ENCODE assay signal across 1 cellular context in genomic region chr16:50547340-50547865, GRCh38.
A peak's percentile ranks its signal among the peaks of the same experiment; 100 is the strongest.
TF ChIP-seq lines count a peak whose summit lies in the region.

No MANE protein-coding gene starts in this region.

TF ChIP-seq in HepG2, 621 proteins besides CTCF, POLR2A, EP300 and RAD21 (continued from another document and continues in another):
- TF ChIP-seq PBX3 (CRISPR knock-in tag; IDR thresholded peaks at IDR 0.05; ENCODE audit: borderline replicate concordance) (no peak), AKAP8 (CRISPR knock-in tag; IDR thresholded peaks at IDR 0.05) (peak; percentile 70; the same call in 1 of the 2 replicates), ZNF850 (CRISPR knock-in tag; conservative IDR thresholded peaks at IDR 0.05) (no peak), ZFP1 (CRISPR knock-in tag; IDR thresholded peaks at IDR 0.05) (no peak; the same call in 1 of the 2 replicates), REXO4 (CRISPR knock-in tag; IDR thresholded peaks at IDR 0.05; ENCODE audit: borderline replicate concordance) (no peak), ZNF20 (CRISPR knock-in tag; IDR thresholded peaks at IDR 0.05) (no peak), SAP130 (CRISPR knock-in tag; IDR thresholded peaks at IDR 0.05; ENCODE audit: low read depth) (peak; percentile 78), EEA1 (CRISPR knock-in tag; IDR thresholded peaks at IDR 0.05; ENCODE audit: borderline replicate concordance) (no peak), CREB1 (IDR thresholded peaks at IDR 0.05) (no peak), CREB1 (CRISPR knock-in tag; IDR thresholded peaks at IDR 0.05) (no peak; the same call in 1 of the 2 replicates), ZNF510 (CRISPR knock-in tag; IDR thresholded peaks at IDR 0.05; ENCODE audit: low read depth) (no peak), PREB (CRISPR knock-in tag; IDR thresholded peaks at IDR 0.05) (no peak), ZNF646 (CRISPR knock-in tag; IDR thresholded peaks at IDR 0.05) (no peak), ZNF354B (CRISPR knock-in tag; IDR thresholded peaks at IDR 0.05) (0 out of 2 replicates have a peak, but pooled peaks have one; percentile 26), ZNF124 (CRISPR knock-in tag; IDR thresholded peaks at IDR 0.05) (no peak), SRSF4 (IDR thresholded peaks at IDR 0.05; ENCODE audit: low read depth, low read length, poor library complexity, severe bottlenecking) (peak; percentile 35), ZNF343 (CRISPR knock-in tag; IDR thresholded peaks at IDR 0.05) (no peak), ZNF598 (CRISPR knock-in tag; IDR thresholded peaks at IDR 0.05; ENCODE audit: borderline replicate concordance) (no peak), JUND (CRISPR knock-in tag; IDR thresholded peaks at IDR 0.05) (no peak), PHF21A (CRISPR knock-in tag; IDR thresholded peaks at IDR 0.05) (peak; percentile 92), ZNF431 (CRISPR knock-in tag; IDR thresholded peaks at IDR 0.05; ENCODE audit: borderline replicate concordance, low read depth) (no peak; the same call in 1 of the 2 replicates), SRY (CRISPR knock-in tag; IDR thresholded peaks at IDR 0.05) (no peak), SMARCC2 (IDR thresholded peaks at IDR 0.05) (no peak), ELF1 (CRISPR knock-in tag; IDR thresholded peaks at IDR 0.05) (peak; percentile 65; the same call in 1 of the 2 replicates), FOXJ3 (CRISPR knock-in tag; IDR thresholded peaks at IDR 0.05; ENCODE audit: borderline replicate concordance) (peak; percentile 76; the same call in 1 of the 2 replicates), NFKBIZ (CRISPR knock-in tag; IDR thresholded peaks at IDR 0.05) (peak; percentile 72; the same call in 1 of the 2 replicates), ETV6 (CRISPR knock-in tag; conservative IDR thresholded peaks at IDR 0.05) (no peak; the same call in none of the 2 replicates), SIX1 (CRISPR knock-in tag; IDR thresholded peaks at IDR 0.05; ENCODE audit: borderline replicate concordance) (peak; percentile 65; the same call in 1 of the 2 replicates), MED8 (CRISPR knock-in tag; IDR thresholded peaks at IDR 0.05; ENCODE audit: insufficient replicate concordance) (peak; percentile 91), SP5 (CRISPR knock-in tag; IDR thresholded peaks at IDR 0.05; ENCODE audit: borderline replicate concordance, low read depth) (no peak; the same call in 1 of the 2 replicates), ZNF766 (CRISPR knock-in tag; IDR thresholded peaks at IDR 0.05; ENCODE audit: borderline replicate concordance) (no peak), ZNF580 (CRISPR knock-in tag; IDR thresholded peaks at IDR 0.05; ENCODE audit: borderline replicate concordance, low read depth) (peak; percentile 86), STAT5B (CRISPR knock-in tag; IDR thresholded peaks at IDR 0.05) (no peak), ZNF407 (CRISPR knock-in tag; IDR thresholded peaks at IDR 0.05; ENCODE audit: not compliant biosample characterization) (no peak), ETV5 (CRISPR knock-in tag; IDR thresholded peaks at IDR 0.05; ENCODE audit: borderline replicate concordance) (peak; percentile 99), ATF2 (CRISPR knock-in tag; IDR thresholded peaks at IDR 0.05) (peak; percentile 54; the same call in 1 of the 2 replicates), ZBTB38 (CRISPR knock-in tag; IDR thresholded peaks at IDR 0.05) (no peak; the same call in 1 of the 2 replicates), SPEN (CRISPR knock-in tag; IDR thresholded peaks at IDR 0.05; ENCODE audit: low read depth) (peak; percentile 34; the same call in 1 of the 2 replicates), NFE2L2 (IDR thresholded peaks at IDR 0.05; ENCODE audit: low read length) (no peak), HNRNPH1 (optimal IDR thresholded peaks at IDR 0.05; ENCODE audit: low read depth, low read length) (peak; percentile 43), TIGD3 (CRISPR knock-in tag; IDR thresholded peaks at IDR 0.05; ENCODE audit: borderline replicate concordance) (no peak), GFI1 (CRISPR knock-in tag; IDR thresholded peaks at IDR 0.05; ENCODE audit: borderline replicate concordance) (peak; percentile 75)
